ENCODE assay signal across 17 cellular contexts in the genomic region with DNA sequence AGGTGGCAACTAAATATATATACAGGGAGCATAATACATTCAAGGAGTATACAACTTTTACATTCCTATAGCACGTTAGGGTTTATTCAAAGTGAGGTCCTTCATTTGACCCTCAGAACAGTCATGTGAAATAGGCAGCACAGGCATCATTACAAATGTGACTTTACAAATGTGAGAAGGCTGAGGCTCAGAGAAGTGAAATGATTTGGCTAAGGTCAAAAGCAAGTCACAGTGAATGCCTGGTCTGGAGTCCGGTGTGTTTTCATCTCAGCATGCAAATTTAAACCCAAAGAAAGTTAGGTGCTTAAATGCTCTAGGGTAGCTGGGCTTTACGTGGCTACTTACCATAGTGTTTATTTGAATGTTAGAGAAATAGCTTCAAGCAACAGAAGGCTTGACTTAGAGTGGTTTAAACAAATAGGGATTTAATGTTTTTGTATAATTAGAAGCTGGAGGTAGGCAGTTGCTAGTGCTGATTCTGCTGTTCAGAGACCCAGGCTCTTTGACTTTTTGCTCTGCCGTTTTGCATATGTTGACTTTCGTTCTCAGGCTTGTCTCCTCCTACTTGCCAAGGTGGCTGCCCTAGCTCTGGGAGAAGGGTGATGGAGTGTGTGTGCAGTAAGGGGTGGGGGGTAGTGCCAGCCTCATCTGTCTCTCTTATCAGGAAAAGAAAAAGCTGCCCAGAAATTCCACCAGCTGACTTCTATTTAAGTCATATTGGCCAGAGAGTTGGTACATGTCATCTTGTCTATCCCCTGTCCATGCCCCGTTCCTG.
DNase-seq lines count a peak whose midpoint lies in the region; ATAC-seq and TF ChIP-seq lines count a peak whose summit lies in the region.
"Had no signal": no experiment of that assay in that cellular context is flagged by ENCODE, and none has a peak within 500 bp of the region (broad histone marks: within the 10 kb centered on the region; RNA-seq: fewer than 3 reads in every experiment).

No MANE protein-coding gene starts in this region.

- ATAC-seq in HG02571 (IDR thresholded peaks at IDR 0.05; ENCODE audit: unreplicated experiment) (peak; percentile 38), psoas muscle (peak in 3 of 4 donors; percentile 34 to 57 (median 44))
- ATAC-seq in activated naive CD4-positive, alpha-beta T cell treated with anti-CD3 and anti-CD28 coated beads, Interleukin-2, amount 50 U/mL, for 72 hours, result peak in 1 of 2 donors; percentile 42

- H3K36me3 Mint-ChIP-seq in activated CD4-positive, alpha-beta T cell treated with anti-CD3 and anti-CD28 coated beads, Interleukin-2, amount 10 ng/mL, durations not matched to agents 7 days and 5 days (ENCODE audit: low read depth), result peaks cover 4% of the 10 kb centered on the region
- H3K36me3 Mint-ChIP-seq in activated naive CD4-positive, alpha-beta T cell treated with anti-CD3 and anti-CD28 coated beads, Interleukin-2, amount 50 U/mL, for 72 hours, result peaks cover 4 to 7% of the 10 kb centered on the region in 2 donors
- H3K36me3 Mint-ChIP-seq in endothelial cell (ENCODE audit: low read depth, unreplicated experiment), result no peaks in the 10 kb centered on the region
- H3K36me3 Mint-ChIP-seq: brain had no signal

- intact Hi-C loops in psoas muscle (cut with DNase I), result no loop called here

- H3K27ac ChIP-seq in psoas muscle, result no peak overlapping the region
- H3K27ac ChIP-seq: SK-N-MC, thyroid gland had no signal

- 35 to 60% (median 35%) methylated on average over 6 of the region's 6 CpGs for WGBS in psoas muscle, 3 donors

- DNase-seq in activated CD4-positive, alpha-beta T cell treated with anti-CD3 and anti-CD28 coated beads, Interleukin-2, amount 10 ng/mL, durations not matched to agents 7 days and 5 days, result peak; percentile 10
- DNase-seq in activated CD4-positive, alpha-beta T cell treated with anti-CD3 and anti-CD28 coated beads, Interleukin-2, amount 50 U/mL, for 48 hours, result no peak
- peak in 1 of 2 donors; percentile 13 for DNase-seq in activated naive CD4-positive, alpha-beta T cell treated with anti-CD3 and anti-CD28 coated beads, Interleukin-2, amount 50 U/mL, for 72 hours (ENCODE audit: low spot score in 2 of 2)
- no peak for DNase-seq in psoas muscle
- no peak for DNase-seq in Ammon's horn (ENCODE audit: low spot score)
- no peak for DNase-seq in iPS-NIHi11 (ENCODE audit: low spot score)
- DNase-seq in endothelial cell (ENCODE audit: low spot score), result no peak
- DNase-seq: ACHN; erythroblast; GF-D8; NCI-H2227 treated with DMSO at 0.1 percent for 48 hours; stimulated activated CD4-positive, alpha-beta T cell treated with anti-CD3 and anti-CD28 coated beads, Interleukin-4, amount 100 ng/mL, for 24 hours; thyroid gland had no signal

- H3K4me3 Mint-ChIP-seq in activated CD4-positive, alpha-beta T cell treated with anti-CD3 and anti-CD28 coated beads, Interleukin-2, amount 10 ng/mL, durations not matched to agents 7 days and 5 days, result peak overlapping the region; percentile 25
- no peak overlapping the region for H3K4me3 Mint-ChIP-seq in endothelial cell (ENCODE audit: unreplicated experiment)
- H3K4me3 Mint-ChIP-seq: brain, neural crest cell had no signal

- no peaks in the 10 kb centered on the region for H3K9me3 ChIP-seq in psoas muscle
- H3K9me3 ChIP-seq: thyroid gland had no signal

- TF ChIP-seq CTCF in psoas muscle (IDR thresholded peaks at IDR 0.05) (no peak), endothelial cell (IDR thresholded peaks at IDR 0.05; ENCODE audit: unreplicated experiment) (no peak)

- no peaks in the 10 kb centered on the region for H3K9me3 Mint-ChIP-seq in activated CD4-positive, alpha-beta T cell treated with anti-CD3 and anti-CD28 coated beads, Interleukin-2, amount 10 ng/mL, durations not matched to agents 7 days and 5 days
- peaks cover 0 to 4% of the 10 kb centered on the region in 2 donors for H3K9me3 Mint-ChIP-seq in activated naive CD4-positive, alpha-beta T cell treated with anti-CD3 and anti-CD28 coated beads, Interleukin-2, amount 50 U/mL, for 72 hours
- no peaks in the 10 kb centered on the region for H3K9me3 Mint-ChIP-seq in endothelial cell (ENCODE audit: unreplicated experiment)
- H3K9me3 Mint-ChIP-seq: brain, neural crest cell had no signal

- H3K27me3 ChIP-seq in psoas muscle (ENCODE audit: insufficient read depth in 3 of 3, low read length in 2 of 3), result no peaks in the 10 kb centered on the region
- H3K27me3 ChIP-seq: thyroid gland had no signal

- CTCF ChIA-PET in activated CD4-positive, alpha-beta T cell treated with anti-CD3 and anti-CD28 coated beads, Interleukin-2, amount 10 ng/mL, durations not matched to agents 7 days and 5 days (lab: Charles Lee), result interaction anchor here (0.7 to 1.2 kb wide), 4 partner anchors 9 to 65 kb away, joined by 3 to 4 read pairs (median 4); no protein-coding TSS in a partner anchor

- H3K27me3 Mint-ChIP-seq in activated CD4-positive, alpha-beta T cell treated with anti-CD3 and anti-CD28 coated beads, Interleukin-2, amount 10 ng/mL, durations not matched to agents 7 days and 5 days, result no peaks in the 10 kb centered on the region
- no peaks in the 10 kb centered on the region for H3K27me3 Mint-ChIP-seq in endothelial cell (ENCODE audit: unreplicated experiment)

- H3K27ac Mint-ChIP-seq in activated CD4-positive, alpha-beta T cell treated with anti-CD3 and anti-CD28 coated beads, Interleukin-2, amount 10 ng/mL, durations not matched to agents 7 days and 5 days, result peak overlapping the region; percentile 86
- H3K27ac Mint-ChIP-seq in activated naive CD4-positive, alpha-beta T cell treated with anti-CD3 and anti-CD28 coated beads, Interleukin-2, amount 50 U/mL, for 72 hours, result peak overlapping the region; percentile 19 to 77
- H3K27ac Mint-ChIP-seq in endothelial cell (ENCODE audit: unreplicated experiment), result no peak overlapping the region

- peaks cover 47% of the 10 kb centered on the region for H3K4me1 Mint-ChIP-seq in activated CD4-positive, alpha-beta T cell treated with anti-CD3 and anti-CD28 coated beads, Interleukin-2, amount 10 ng/mL, durations not matched to agents 7 days and 5 days
- H3K4me1 Mint-ChIP-seq in endothelial cell (ENCODE audit: unreplicated experiment), result peaks cover 30% of the 10 kb centered on the region

- POLR2A ChIA-PET in activated CD4-positive, alpha-beta T cell treated with anti-CD3 and anti-CD28 coated beads, Interleukin-2, amount 10 ng/mL, durations not matched to agents 7 days and 5 days (lab: Charles Lee), result interaction anchor here (0.7 kb wide), 1 partner anchor 189 kb away, joined by 4 read pairs; a partner anchor contains a TSS

- H3K4me3 ChIP-seq in psoas muscle, result peak overlapping the region; percentile 48
- H3K4me3 ChIP-seq: SK-N-MC, thyroid gland had no signal

- no peaks in the 10 kb centered on the region for H3K36me3 ChIP-seq in psoas muscle (ENCODE audit: insufficient read depth in 1 of 2, low read depth in 1 of 2)
- H3K36me3 ChIP-seq: thyroid gland had no signal

- peaks cover 35% of the 10 kb centered on the region for H3K4me1 ChIP-seq in psoas muscle
- H3K4me1 ChIP-seq: thyroid gland had no signal
